Comparison of ENCODE assay signal across 8 cellular contexts in the genomic region with DNA sequence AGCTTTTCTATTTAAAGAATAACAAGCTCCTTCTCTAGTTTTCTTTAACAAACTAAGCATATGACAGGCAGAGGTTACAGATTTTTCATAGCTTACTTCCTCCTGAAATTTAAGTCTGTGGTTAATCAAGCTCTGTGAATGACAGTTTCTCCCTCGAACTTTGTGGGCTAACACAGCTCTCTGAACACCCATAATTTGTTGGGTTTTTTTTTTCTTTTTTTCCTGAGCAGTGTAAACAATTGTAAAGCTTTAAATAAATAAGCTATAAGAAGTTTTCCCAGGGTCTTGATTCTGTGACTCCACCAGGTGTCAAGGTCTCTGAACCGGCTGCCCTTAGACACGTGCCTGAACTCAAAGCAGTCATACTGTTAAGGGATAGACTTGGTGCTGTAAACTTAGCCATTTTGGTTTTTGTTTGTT.
A peak's percentile ranks its signal among the peaks of the same experiment; 100 is the strongest.
DNase-seq lines count a peak whose midpoint lies in the region; ATAC-seq, FAIRE-seq and TF ChIP-seq lines count a peak whose summit lies in the region.

No MANE protein-coding gene starts in this region.

- no peak overlapping the region for H4K8ac ChIP-seq in H9 (replicated peaks; ENCODE audit: insufficient read length, low read depth, low read length)

- H3K36me3 ChIP-seq in mucosa of rectum (ENCODE audit: control insufficient read depth in 2 of 2, insufficient read depth in 2 of 2, low read length in 2 of 2) = no peaks in the 10 kb centered on the region

- no peaks in the 10 kb centered on the region for H4K20me1 ChIP-seq in H9 (ENCODE audit: control insufficient read depth, insufficient read depth, insufficient read length)

- peak; percentile 32 for DNase-seq in NAMALWA (ENCODE audit: low spot score)
- no peak for DNase-seq in cerebellum (ENCODE audit: low spot score)
- DNase-seq in COR-L47 (lab: John Stamatoyannopoulos, UW) = no peak
- no peak for DNase-seq in H9
- no peak for DNase-seq in D721Med (ENCODE audit: insufficient read length, low spot score)

- no peak overlapping the region for H3T11ph ChIP-seq in H9 (ENCODE audit: low read length)

- H3K4ac ChIP-seq in H9 (ENCODE audit: low read depth, low read length) = no peak overlapping the region

- H3K9me3 Mint-ChIP-seq in H9 = peaks cover 0 to 5% of the 10 kb centered on the region in 2 experiments; a peak in 2 of 5 replicates

- H2BK120ac ChIP-seq in H9 (ENCODE audit: low read depth, low read length, poor library complexity, severe bottlenecking) = no peak overlapping the region

- ATAC-seq in GM18858 (IDR thresholded peaks at IDR 0.05; ENCODE audit: unreplicated experiment) (peak; percentile 74), HG02678 (IDR thresholded peaks at IDR 0.05; ENCODE audit: unreplicated experiment) (peak; percentile 77)

- peaks cover 0 to 3% (median 0%) of the 10 kb centered on the region in 3 experiments; a peak in 2 of 7 replicates for H3K36me3 Mint-ChIP-seq in H9 (ENCODE audit: insufficient read depth in 1 of 3, low read depth in 3 of 3)

- peak overlapping the region; percentile 40 to 64 for H3K27ac ChIP-seq in mucosa of rectum (ENCODE audit: low read depth in 2 of 2, low read length in 2 of 2)
- no peak overlapping the region for H3K27ac ChIP-seq in H9 (ENCODE audit: insufficient read length, low read depth, low read length)

- no peak overlapping the region for H2BK12ac ChIP-seq in H9 (ENCODE audit: insufficient read length, low read depth, low read length)

- H3K23ac ChIP-seq in H9 (ENCODE audit: insufficient read length, low read depth, low read length) = no peak overlapping the region

- no peaks in the 10 kb centered on the region for H3K27me3 Mint-ChIP-seq in H9 (ENCODE audit: low read depth)

- H3K18ac ChIP-seq in H9 (ENCODE audit: insufficient read length, low read depth, low read length) = no peak overlapping the region

- H3K27me3 ChIP-seq in mucosa of rectum (ENCODE audit: control insufficient read depth in 2 of 2, insufficient read depth in 2 of 2, low read length in 2 of 2) (no peaks in the 10 kb centered on the region), H9 (ENCODE audit: insufficient read depth, low read length) (no peaks in the 10 kb centered on the region)

- H2BK20ac ChIP-seq in H9 (ENCODE audit: low read depth, low read length, poor library complexity, severe bottlenecking) = no peak overlapping the region

- H2AK5ac ChIP-seq in H9 (ENCODE audit: insufficient read length, low read length) = no peak overlapping the region

- no peaks in the 10 kb centered on the region for H3K79me1 ChIP-seq in H9 (ENCODE audit: insufficient read depth, low read depth, low read length, poor library complexity, severe bottlenecking)

- H3K4me1 Mint-ChIP-seq in H9 = peaks cover 39 to 40% of the 10 kb centered on the region in 2 experiments

- H3K4me1 ChIP-seq in mucosa of rectum (ENCODE audit: control insufficient read depth in 2 of 2, insufficient read depth in 2 of 2, low read length in 2 of 2) (peaks cover 5 to 13% of the 10 kb centered on the region in 2 donors), H9 (ENCODE audit: insufficient read depth, low read length) (peaks cover 7% of the 10 kb centered on the region)

- no peak overlapping the region for H4K91ac ChIP-seq in H9 (ENCODE audit: insufficient read length, low read depth, low read length)

- H3K79me2 ChIP-seq in H9 (ENCODE audit: insufficient read depth, low read length) = no peaks in the 10 kb centered on the region

- H3K27ac Mint-ChIP-seq in H9 = no peak overlapping the region

- no peak overlapping the region for H3K9ac ChIP-seq in mucosa of rectum (ENCODE audit: low read depth in 1 of 2, low read length in 2 of 2)
- H3K9ac ChIP-seq in H9 (ENCODE audit: extremely low read depth, insufficient read length, low read length) = no peak overlapping the region

- H2BK15ac ChIP-seq in H9 (ENCODE audit: low read depth, low read length) = no peak overlapping the region

- no peak for TF ChIP-seq CTCF in H9 (conservative IDR thresholded peaks at IDR 0.05)
- TF ChIP-seq CTCF in D721Med (IDR thresholded peaks at IDR 0.05; ENCODE audit: insufficient read depth, missing control alignments) = no peak

- no peak overlapping the region for H3K4me3 ChIP-seq in mucosa of rectum (ENCODE audit: low read length in 2 of 2)

- no peak for FAIRE-seq in D721Med (lab: Jason Lieb, UNC)

- no peak overlapping the region for H2AFZ ChIP-seq in H9 (ENCODE audit: low read length)

- H3K23me2 ChIP-seq in H9 (ENCODE audit: insufficient read length, low read depth, low read length, poor library complexity, severe bottlenecking) = no peaks in the 10 kb centered on the region

- H2BK5ac ChIP-seq in H9 (ENCODE audit: insufficient read length, low read length) = no peak overlapping the region

- H4K5ac ChIP-seq in H9 (ENCODE audit: insufficient read length, low read depth, low read length) = no peak overlapping the region

- no peak overlapping the region for H3K4me3 Mint-ChIP-seq in H9

- no peak overlapping the region for H3K14ac ChIP-seq in H9 (ENCODE audit: insufficient read depth, low read length)

- H3K56ac ChIP-seq in H9 (ENCODE audit: insufficient read length, low read depth, low read length) = no peak overlapping the region

- WGBS in H9 (ENCODE audit: extremely low coverage, insufficient read length, low lambda C conversion rate) = no CpG with 5 or more reads among the region's 3 CpGs

- H3K9me3 ChIP-seq in mucosa of rectum (ENCODE audit: control insufficient read depth in 2 of 2, low read length in 2 of 2) (no peaks in the 10 kb centered on the region), H9 (ENCODE audit: control insufficient read depth, low read depth, low read length) (no peaks in the 10 kb centered on the region)

- H3K4me2 ChIP-seq in H9 (ENCODE audit: insufficient read depth, insufficient read length, low read length) = no peak overlapping the region
